In the genomic region with DNA sequence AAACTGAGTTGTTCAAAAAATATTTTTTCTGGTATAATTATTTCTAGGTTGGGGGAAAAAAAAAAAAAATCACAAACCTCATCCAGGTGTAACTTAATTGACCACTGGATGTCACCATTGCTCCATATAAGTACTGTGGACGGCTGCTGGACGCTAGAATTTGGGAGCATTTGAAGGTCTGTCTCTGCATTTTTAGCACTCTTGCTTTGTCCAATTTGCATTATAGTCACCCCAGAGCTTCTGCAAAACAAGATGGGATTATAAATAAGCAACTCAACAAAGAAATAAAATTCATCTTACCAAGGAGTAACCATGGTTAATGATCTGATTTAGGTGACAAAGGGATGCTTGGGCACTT, we compare ENCODE assay signal across 2 cellular contexts.
TF ChIP-seq lines count a peak whose summit lies in the region.

No MANE protein-coding gene starts in this region.

TF ChIP-seq in WTC11, 78 proteins besides CTCF, POLR2A, EP300 and RAD21 (continued from another document):
- TF ChIP-seq TEAD4 (CRISPR knock-in tag; IDR thresholded peaks at IDR 0.05) = no peak
- TF ChIP-seq ZNF219 (CRISPR knock-in tag; IDR thresholded peaks at IDR 0.05; ENCODE audit: borderline replicate concordance) = no peak
- no peak for TF ChIP-seq SMAD3 (CRISPR knock-in tag; IDR thresholded peaks at IDR 0.05; ENCODE audit: borderline replicate concordance)
- TF ChIP-seq GABPB1 (CRISPR knock-in tag; IDR thresholded peaks at IDR 0.05) = no peak

TF ChIP-seq in liver, 16 proteins besides CTCF, POLR2A, EP300 and RAD21 (continued from another document):
- TF ChIP-seq, protein P1, sequence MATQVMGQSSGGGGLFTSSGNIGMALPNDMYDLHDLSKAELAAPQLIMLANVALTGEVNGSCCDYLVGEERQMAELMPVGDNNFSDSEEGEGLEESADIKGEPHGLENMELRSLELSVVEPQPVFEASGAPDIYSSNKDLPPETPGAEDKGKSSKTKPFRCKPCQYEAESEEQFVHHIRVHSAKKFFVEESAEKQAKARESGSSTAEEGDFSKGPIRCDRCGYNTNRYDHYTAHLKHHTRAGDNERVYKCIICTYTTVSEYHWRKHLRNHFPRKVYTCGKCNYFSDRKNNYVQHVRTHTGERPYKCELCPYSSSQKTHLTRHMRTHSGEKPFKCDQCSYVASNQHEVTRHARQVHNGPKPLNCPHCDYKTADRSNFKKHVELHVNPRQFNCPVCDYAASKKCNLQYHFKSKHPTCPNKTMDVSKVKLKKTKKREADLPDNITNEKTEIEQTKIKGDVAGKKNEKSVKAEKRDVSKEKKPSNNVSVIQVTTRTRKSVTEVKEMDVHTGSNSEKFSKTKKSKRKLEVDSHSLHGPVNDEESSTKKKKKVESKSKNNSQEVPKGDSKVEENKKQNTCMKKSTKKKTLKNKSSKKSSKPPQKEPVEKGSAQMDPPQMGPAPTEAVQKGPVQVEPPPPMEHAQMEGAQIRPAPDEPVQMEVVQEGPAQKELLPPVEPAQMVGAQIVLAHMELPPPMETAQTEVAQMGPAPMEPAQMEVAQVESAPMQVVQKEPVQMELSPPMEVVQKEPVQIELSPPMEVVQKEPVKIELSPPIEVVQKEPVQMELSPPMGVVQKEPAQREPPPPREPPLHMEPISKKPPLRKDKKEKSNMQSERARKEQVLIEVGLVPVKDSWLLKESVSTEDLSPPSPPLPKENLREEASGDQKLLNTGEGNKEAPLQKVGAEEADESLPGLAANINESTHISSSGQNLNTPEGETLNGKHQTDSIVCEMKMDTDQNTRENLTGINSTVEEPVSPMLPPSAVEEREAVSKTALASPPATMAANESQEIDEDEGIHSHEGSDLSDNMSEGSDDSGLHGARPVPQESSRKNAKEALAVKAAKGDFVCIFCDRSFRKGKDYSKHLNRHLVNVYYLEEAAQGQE (IDR thresholded peaks at IDR 0.05) = no peak
- TF ChIP-seq HNF4A (conservative IDR thresholded peaks at IDR 0.05) = no peak
